18 cellular contexts compared by ENCODE assay signal in genomic region chr2:129302106-129302505, GRCh38.
DNase-seq lines count a peak whose midpoint lies in the region; ATAC-seq and TF ChIP-seq lines count a peak whose summit lies in the region.
"Had no signal": no experiment of that assay in that cellular context is flagged by ENCODE, and none has a peak within 500 bp of the region (broad histone marks: within the 10 kb centered on the region; RNA-seq: fewer than 3 reads in every experiment).

No MANE protein-coding gene starts in this region.

- H3K27ac Mint-ChIP-seq in nephron, result peak overlapping the region in 2 of 3 experiments; percentile 71 to 86
- H3K27ac Mint-ChIP-seq: CD4-positive, alpha-beta T cell; GM23338 had no signal

- H3K4me1 ChIP-seq in left ventricle myocardium inferior, result peaks cover 23% of the 10 kb centered on the region
- peaks cover 40% of the 10 kb centered on the region for H3K4me1 ChIP-seq in stomach smooth muscle (ENCODE audit: control insufficient read depth, insufficient read depth, low read length)
- H3K4me1 ChIP-seq: A549, Caco-2 had no signal

- intact Hi-C loops in left ventricle myocardium inferior (cut with micrococcal nuclease), result no loop called here
- intact Hi-C loops in cardiac septum (cut with DNase I), result loop anchor here (5.0 kb wide), 1 partner anchor 955 kb away; no protein-coding TSS in a partner anchor
- intact Hi-C loops in left colon (cut with DNase I, micrococcal nuclease), result no loop called here

- TF ChIP-seq CTCF in left ventricle myocardium inferior (IDR thresholded peaks at IDR 0.05; ENCODE audit: borderline replicate concordance), result no peak
- no peak for TF ChIP-seq CTCF in nephron (IDR thresholded peaks at IDR 0.05; ENCODE audit: unreplicated experiment in 3 of 3)

- no peak overlapping the region for H3K4me3 ChIP-seq in left ventricle myocardium inferior
- H3K4me3 ChIP-seq in stomach smooth muscle (ENCODE audit: low read length in 2 of 2), result peak overlapping the region; percentile 15 to 24
- H3K4me3 ChIP-seq: A549, GM12878, GM23338 had no signal

- H3K9me3 ChIP-seq in left ventricle myocardium inferior (replicated peaks), result peaks cover 8% of the 10 kb centered on the region
- H3K9me3 ChIP-seq in stomach smooth muscle (ENCODE audit: control insufficient read depth in 2 of 2, low read length in 2 of 2), result no peaks in the 10 kb centered on the region
- H3K9me3 ChIP-seq: A549, Caco-2 had no signal

- H3K9ac ChIP-seq in stomach smooth muscle (ENCODE audit: low read length in 2 of 2), result no peak overlapping the region

- H3K36me3 ChIP-seq in left ventricle myocardium inferior (no peaks in the 10 kb centered on the region), stomach smooth muscle (ENCODE audit: control insufficient read depth in 2 of 2, insufficient read depth in 2 of 2, low read length in 2 of 2) (no peaks in the 10 kb centered on the region)

- no peak for DNase-seq in left ventricle myocardium inferior
- DNase-seq in cardiac septum (ENCODE audit: low spot score), result no peak
- DNase-seq in left colon, result no peak
- no peak for DNase-seq in activated naive CD4-positive, alpha-beta T cell treated with anti-CD3 and anti-CD28 coated beads, Interleukin-2, amount 50 U/mL, for 16 hours
- DNase-seq: Caco-2; CD4-positive, alpha-beta T cell; HCEC 1CT; NCI-H1092 treated with DMSO at 0.1 percent for 48 hours; NCI-H510A; NCI-H748 treated with DMSO at 0.1 percent for 48 hours; OCI-M1; SIG-M5 had no signal

- ATAC-seq in left colon (no peak), HG03135 (IDR thresholded peaks at IDR 0.05; ENCODE audit: unreplicated experiment) (no peak)
- ATAC-seq: A549, GM23338 had no signal

- peaks cover 48% of the 10 kb centered on the region for H3K4me1 Mint-ChIP-seq in nephron
- H3K4me1 Mint-ChIP-seq: GM23338 had no signal

- H3K4me3 Mint-ChIP-seq in nephron, result peak overlapping the region in 1 of 3 experiments; percentile 5
- H3K4me3 Mint-ChIP-seq: CD4-positive, alpha-beta T cell; GM23338 had no signal

- H3K27me3 Mint-ChIP-seq in nephron (ENCODE audit: low read depth), result peaks cover 4% of the 10 kb centered on the region

- no peaks in the 10 kb centered on the region for H3K36me3 Mint-ChIP-seq in nephron (ENCODE audit: low read depth)

- H3K9me3 Mint-ChIP-seq in nephron, result peaks cover 3% of the 10 kb centered on the region
- H3K9me3 Mint-ChIP-seq: CD4-positive, alpha-beta T cell; GM23338 had no signal

- H3K27me3 ChIP-seq in left ventricle myocardium inferior (ENCODE audit: low read depth) (no peaks in the 10 kb centered on the region), stomach smooth muscle (ENCODE audit: control insufficient read depth in 1 of 2, insufficient read depth in 2 of 2, low read length in 2 of 2) (no peaks in the 10 kb centered on the region)

- peak overlapping the region; percentile 65 for H3K27ac ChIP-seq in left ventricle myocardium inferior (replicated peaks)
- H3K27ac ChIP-seq in stomach smooth muscle (ENCODE audit: low read length), result peak overlapping the region; percentile 55
- H3K27ac ChIP-seq: A549 had no signal
